Comparison of ENCODE assay signal across 19 cellular contexts in the genomic region with DNA sequence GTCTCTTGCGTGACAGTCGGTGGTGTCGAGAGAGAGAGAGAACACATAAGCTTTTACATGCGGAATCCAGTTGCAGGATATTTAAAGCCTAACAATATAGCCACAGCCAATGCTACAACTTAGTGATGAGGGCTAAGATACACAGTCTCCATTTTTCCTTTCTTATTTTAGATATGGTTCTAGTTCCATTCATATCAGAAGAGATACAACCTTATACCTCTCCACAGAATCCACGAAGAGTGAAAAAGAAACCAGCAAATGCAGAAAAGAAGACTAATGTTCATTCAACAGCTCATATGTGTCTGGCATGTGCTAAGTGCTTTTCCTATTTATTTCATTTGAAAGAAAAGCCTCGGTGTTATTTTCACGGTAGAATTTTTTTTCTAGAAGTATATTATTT.
DNase-seq lines count a peak whose midpoint lies in the region; ATAC-seq, FAIRE-seq and TF ChIP-seq lines count a peak whose summit lies in the region.
"Had no signal": no experiment of that assay in that cellular context is flagged by ENCODE, and none has a peak within 500 bp of the region (broad histone marks: within the 10 kb centered on the region; RNA-seq: fewer than 3 reads in every experiment).

No MANE protein-coding gene starts in this region.

- no peaks in the 10 kb centered on the region for H3K79me2 ChIP-seq in H1 (ENCODE audit: control insufficient read depth in 1 of 2, insufficient read depth in 2 of 2, low read length in 2 of 2)

- no peaks in the 10 kb centered on the region for H3K27me3 ChIP-seq in H1 (replicated peaks in 1 of 4; ENCODE audit: control insufficient read depth in 3 of 4, extremely low read depth in 1 of 4, insufficient read depth in 3 of 4, low read length in 3 of 4)
- H3K27me3 ChIP-seq: BLaER1 treated with 17β-estradiol and CSF1 and Interleukin-3, amounts not matched to agents 10 nM and 100 nM had no signal

- no peak for FAIRE-seq in H1 (lab: Jason Lieb, UNC)
- FAIRE-seq: GM12878, H54, HepG2 had no signal

- no peak for TF ChIP-seq EP300 in H1 (IDR thresholded peaks at IDR 0.05; ENCODE audit: borderline replicate concordance in 1 of 2, low read depth in 2 of 2, low read length in 2 of 2)

- intact Hi-C loops in activated CD4-positive, alpha-beta T cell treated with anti-CD3 and anti-CD28 coated beads for 36 hours (cut with DNase I, micrococcal nuclease): no loop called here

- no peak overlapping the region for H3K4ac ChIP-seq in H1 (replicated peaks; ENCODE audit: insufficient read length, low read depth, low read length)

- H3K4me1 ChIP-seq in H1 (replicated peaks in 1 of 4; ENCODE audit: control insufficient read depth in 3 of 4, insufficient read depth in 4 of 4, low read length in 3 of 4): no peaks in the 10 kb centered on the region

- H3K4me2 ChIP-seq in H1 (ENCODE audit: insufficient read depth in 1 of 2, low read depth in 2 of 2, low read length in 2 of 2): no peak overlapping the region
- H3K4me2 ChIP-seq: BLaER1 treated with 17β-estradiol and CSF1 and Interleukin-3, amounts not matched to agents 10 nM and 100 nM had no signal

- H3K4me1 Mint-ChIP-seq in activated CD4-positive, alpha-beta T cell treated with anti-CD3 and anti-CD28 coated beads for 36 hours: peaks cover 4% of the 10 kb centered on the region
- H3K4me1 Mint-ChIP-seq in stimulated activated naive CD8-positive, alpha-beta T cell treated with anti-CD3 and anti-CD28 coated beads, Interleukin-15, amount 100 ng/mL, for 72 hours: peaks cover 9% of the 10 kb centered on the region
- H3K4me1 Mint-ChIP-seq: B cell, IgD-negative memory B cell had no signal

- H3K23ac ChIP-seq in H1 (ENCODE audit: insufficient read length): no peak overlapping the region

- H3K36me3 ChIP-seq in H1 (ENCODE audit: control insufficient read depth in 2 of 4, insufficient read depth in 4 of 4, low read length in 3 of 4): no peaks in the 10 kb centered on the region
- H3K36me3 ChIP-seq: BLaER1 treated with 17β-estradiol and CSF1 and Interleukin-3, amounts not matched to agents 10 nM and 100 nM had no signal

- no peak for TF ChIP-seq CTCF in H1 (IDR thresholded peaks at IDR 0.05; ENCODE audit: control extremely low read depth in 1 of 3, insufficient read depth in 1 of 3, low read depth in 1 of 3, low read length in 3 of 3)

- H3K36me3 Mint-ChIP-seq in activated CD4-positive, alpha-beta T cell treated with anti-CD3 and anti-CD28 coated beads for 36 hours (ENCODE audit: low read depth): no peaks in the 10 kb centered on the region
- H3K36me3 Mint-ChIP-seq: CD8-positive, alpha-beta T cell; IgD-negative memory B cell had no signal

- no peak overlapping the region for H3K9ac ChIP-seq in H1 (replicated peaks in 1 of 4; ENCODE audit: extremely low read depth in 1 of 4, low read depth in 3 of 4, low read length in 3 of 4)
- H3K9ac ChIP-seq: BLaER1 treated with 17β-estradiol and CSF1 and Interleukin-3, amounts not matched to agents 10 nM and 100 nM had no signal

- H3K79me1 ChIP-seq in H1 (ENCODE audit: low read depth, low read length): no peaks in the 10 kb centered on the region

- H4K91ac ChIP-seq in H1 (replicated peaks; ENCODE audit: insufficient read length, low read length): no peak overlapping the region

- H4K20me1 ChIP-seq in H1 (replicated peaks in 1 of 2; ENCODE audit: control insufficient read depth in 1 of 2, insufficient read depth in 2 of 2, low read length in 2 of 2): no peaks in the 10 kb centered on the region
- H4K20me1 ChIP-seq: BLaER1 treated with 17β-estradiol and CSF1 and Interleukin-3, amounts not matched to agents 10 nM and 100 nM had no signal

- no peaks in the 10 kb centered on the region for H3K9me3 Mint-ChIP-seq in activated CD4-positive, alpha-beta T cell treated with anti-CD3 and anti-CD28 coated beads for 36 hours (ENCODE audit: low read depth)
- no peaks in the 10 kb centered on the region for H3K9me3 Mint-ChIP-seq in stimulated activated naive CD8-positive, alpha-beta T cell treated with anti-CD3 and anti-CD28 coated beads, Interleukin-15, amount 100 ng/mL, for 72 hours
- H3K9me3 Mint-ChIP-seq: CD8-positive, alpha-beta T cell had no signal

- no peak overlapping the region for H3K56ac ChIP-seq in H1 (replicated peaks; ENCODE audit: insufficient read length, low read depth, low read length)

- H2BK120ac ChIP-seq in H1 (replicated peaks; ENCODE audit: low read depth, low read length): no peak overlapping the region

- H3K23me2 ChIP-seq in H1 (ENCODE audit: low read depth, low read length): no peaks in the 10 kb centered on the region

- no peak overlapping the region for H2BK15ac ChIP-seq in H1 (ENCODE audit: low read length)

- H2AFZ ChIP-seq in H1 (ENCODE audit: low read length): peak overlapping the region; percentile 31; the same call in 1 of the 2 replicates

- no peak overlapping the region for H3K4me3 Mint-ChIP-seq in activated CD4-positive, alpha-beta T cell treated with anti-CD3 and anti-CD28 coated beads for 36 hours
- no peak overlapping the region for H3K4me3 Mint-ChIP-seq in stimulated activated naive CD8-positive, alpha-beta T cell treated with anti-CD3 and anti-CD28 coated beads, Interleukin-15, amount 100 ng/mL, for 72 hours
- H3K4me3 Mint-ChIP-seq: B cell; CD8-positive, alpha-beta T cell; IgD-negative memory B cell had no signal

- H3K4me3 ChIP-seq in H1 (ENCODE audit: extremely low read depth in 1 of 4, insufficient read depth in 2 of 4, low read depth in 3 of 4, low read length in 4 of 4): no peak overlapping the region
- H3K4me3 ChIP-seq: BLaER1 treated with 17β-estradiol and CSF1 and Interleukin-3, amounts not matched to agents 10 nM and 100 nM; GM12878 had no signal

- no peak overlapping the region for H2BK5ac ChIP-seq in H1 (ENCODE audit: low read depth, low read length)

- no peak overlapping the region for H3K27ac Mint-ChIP-seq in activated CD4-positive, alpha-beta T cell treated with anti-CD3 and anti-CD28 coated beads for 36 hours
- no peak overlapping the region for H3K27ac Mint-ChIP-seq in stimulated activated naive CD8-positive, alpha-beta T cell treated with anti-CD3 and anti-CD28 coated beads, Interleukin-15, amount 100 ng/mL, for 72 hours
- H3K27ac Mint-ChIP-seq: B cell; CD8-positive, alpha-beta T cell; IgD-negative memory B cell had no signal

- POLR2A ChIA-PET in activated CD4-positive, alpha-beta T cell treated with anti-CD3 and anti-CD28 coated beads for 36 hours (lab: Charles Lee): no interaction called here
- POLR2A ChIA-PET in H1 (lab: Charles Lee; ENCODE audit: partially characterized antibody): no interaction called here

- no peak overlapping the region for H2BK12ac ChIP-seq in H1 (ENCODE audit: low read depth, low read length)

- TF ChIP-seq POLR2A in H1 (IDR thresholded peaks at IDR 0.05; ENCODE audit: control extremely low read depth in 1 of 2, low read depth in 2 of 2, low read length in 2 of 2): no peak

- no peak overlapping the region for H4K8ac ChIP-seq in H1 (ENCODE audit: extremely low read depth, insufficient read depth, low read length)

- no peak for TF ChIP-seq RAD21 in H1 (IDR thresholded peaks at IDR 0.05 in 1 of 2, conservative IDR thresholded peaks at IDR 0.05 in 1 of 2; ENCODE audit: low read depth in 2 of 2, low read length in 2 of 2)

- H2BK20ac ChIP-seq in H1 (ENCODE audit: low read length): no peak overlapping the region

- no peak for DNase-seq in activated CD4-positive, alpha-beta T cell treated with anti-CD3 and anti-CD28 coated beads for 36 hours
- DNase-seq in activated CD4-positive, alpha-beta T cell treated with anti-CD3 and anti-CD28 coated beads for 1 hour: no peak
- DNase-seq in stimulated activated naive CD8-positive, alpha-beta T cell treated with anti-CD3 and anti-CD28 coated beads, Interleukin-15, amount 100 ng/mL, for 72 hours: no peak
- DNase-seq in stimulated activated naive CD8-positive, alpha-beta T cell treated with anti-CD3 and anti-CD28 coated beads, Interleukin-15, Interleukin-2, amounts not matched to agents 100 U/mL and 50 U/mL, for 24 hours: no peak
- DNase-seq in H1 (ENCODE audit: low read depth in 1 of 2, low spot score in 2 of 2) (no peak), amygdala (lab: John Stamatoyannopoulos, UW) (no peak)
- DNase-seq: 8988T; Calu3; CD8-positive, alpha-beta T cell; DMS79 treated with DMSO at 0.1 percent for 48 hours; HCEC 1CT had no signal

- no peak overlapping the region for H3K18ac ChIP-seq in H1 (ENCODE audit: extremely low read depth, low read length)

- H3K9me3 ChIP-seq in H1 (ENCODE audit: insufficient read depth in 2 of 2, low read depth in 1 of 2, low read length in 1 of 2): no peaks in the 10 kb centered on the region

- H3K27ac ChIP-seq in H1 (ENCODE audit: low read depth, low read length): no peak overlapping the region
- H3K27ac ChIP-seq: BLaER1 treated with 17β-estradiol and CSF1 and Interleukin-3, amounts not matched to agents 10 nM and 100 nM had no signal

- CTCF ChIA-PET in activated CD4-positive, alpha-beta T cell treated with anti-CD3 and anti-CD28 coated beads for 36 hours (lab: Charles Lee): no interaction called here
- CTCF ChIA-PET in H1 (lab: Charles Lee; ENCODE audit: partially characterized antibody): interaction anchor here (1.9 kb wide), 1 partner anchor 9 kb away, joined by 6 read pairs; no protein-coding TSS in a partner anchor

- no peaks in the 10 kb centered on the region for H3K27me3 Mint-ChIP-seq in activated CD4-positive, alpha-beta T cell treated with anti-CD3 and anti-CD28 coated beads for 36 hours
- H3K27me3 Mint-ChIP-seq in stimulated activated naive CD8-positive, alpha-beta T cell treated with anti-CD3 and anti-CD28 coated beads, Interleukin-15, amount 100 ng/mL, for 72 hours: no peaks in the 10 kb centered on the region
- H3K27me3 Mint-ChIP-seq: B cell, IgD-negative memory B cell had no signal

- H2AK5ac ChIP-seq in H1 (ENCODE audit: low read depth, low read length): no peak overlapping the region

- peak; percentile 39 for ATAC-seq in activated CD4-positive, alpha-beta T cell treated with anti-CD3 and anti-CD28 coated beads for 36 hours
- peak; percentile 38 for ATAC-seq in stimulated activated naive CD8-positive, alpha-beta T cell treated with anti-CD3 and anti-CD28 coated beads, Interleukin-15, amount 100 ng/mL, for 72 hours
- no peak for ATAC-seq in stimulated activated naive CD8-positive, alpha-beta T cell treated with anti-CD3 and anti-CD28 coated beads, Interleukin-15, Interleukin-2, amounts not matched to agents 100 U/mL and 50 U/mL, for 24 hours
- ATAC-seq in GM19328 (IDR thresholded peaks at IDR 0.05; ENCODE audit: unreplicated experiment) (no peak), HG02623 (IDR thresholded peaks at IDR 0.05; ENCODE audit: unreplicated experiment) (no peak)
- ATAC-seq: CD8-positive, alpha-beta T cell; GM12878; HepG2 had no signal

- H4K5ac ChIP-seq in H1 (ENCODE audit: insufficient read length, low read depth, low read length): no peak overlapping the region

- H3K14ac ChIP-seq in H1 (ENCODE audit: insufficient read length): no peak overlapping the region

- 89% methylated on average over 7 of the region's 7 CpGs; no CpG with 5 or more reads in 1 of the 2 experiments for WGBS in H1 (ENCODE audit: extremely low coverage in 1 of 2, insufficient coverage in 1 of 2, insufficient read length in 1 of 2, insufficient replicate concordance in 2 of 2, low coverage in 1 of 2, low lambda C conversion rate in 2 of 2, missing lambda C conversion rate in 1 of 2), 2 experiments

TF ChIP-seq in H1, 55 proteins besides CTCF, POLR2A, EP300 and RAD21:
- no peak for TF ChIP-seq CREB1 (IDR thresholded peaks at IDR 0.05)

Comparison
In these comparisons a context has a peak if more than half of its experiments do, and no peak if none do; other contexts are left out.
1. ATAC-seq: peak in activated CD4-positive, alpha-beta T cell treated with anti-CD3 and anti-CD28 coated beads for 36 hours (single experiment) and stimulated activated naive CD8-positive, alpha-beta T cell treated with anti-CD3 and anti-CD28 coated beads, Interleukin-15, amount 100 ng/mL, for 72 hours (single experiment); none in stimulated activated naive CD8-positive, alpha-beta T cell treated with anti-CD3 and anti-CD28 coated beads, Interleukin-15, Interleukin-2, amounts not matched to agents 100 U/mL and 50 U/mL, for 24 hours (single experiment), GM19328 (single experiment) and HG02623 (single experiment).